In genomic region chr3:136250226-136250861, GRCh38 we compare ENCODE assay signal across 1 cellular context.
A peak's percentile ranks its signal among the peaks of the same experiment; 100 is the strongest.
TF ChIP-seq lines count a peak whose summit lies in the region.

PCCB (plus strand) TSS chr3:136250340; CDS start chr3:136250376, 36 bp downstream.

TF ChIP-seq in HepG2, 621 proteins besides CTCF, POLR2A, EP300 and RAD21 (continued from another document and continues in another):
- TF ChIP-seq GPBP1L1 (CRISPR knock-in tag; IDR thresholded peaks at IDR 0.05) (no peak), ZNF703 (CRISPR knock-in tag; IDR thresholded peaks at IDR 0.05; ENCODE audit: borderline replicate concordance) (peak; percentile 94; the same call in 1 of the 2 replicates), CCDC6 (CRISPR knock-in tag; IDR thresholded peaks at IDR 0.05) (peak; percentile 93), BORCS8-MEF2B (CRISPR knock-in tag; IDR thresholded peaks at IDR 0.05) (peak; percentile 86), ZNF776 (CRISPR knock-in tag; IDR thresholded peaks at IDR 0.05) (peak; percentile 80), MEF2D (CRISPR knock-in tag; IDR thresholded peaks at IDR 0.05) (peak; percentile 77), NRL (CRISPR knock-in tag; IDR thresholded peaks at IDR 0.05; ENCODE audit: borderline replicate concordance) (peak; percentile 76), FOXK1 (CRISPR knock-in tag; IDR thresholded peaks at IDR 0.05; ENCODE audit: borderline replicate concordance, low read depth) (peak; percentile 47; the same call in 1 of the 2 replicates), MBD4 (IDR thresholded peaks at IDR 0.05; ENCODE audit: borderline replicate concordance, low read length) (no peak), ZNF251 (CRISPR knock-in tag; IDR thresholded peaks at IDR 0.05) (no peak), ELF4 (CRISPR knock-in tag; IDR thresholded peaks at IDR 0.05; ENCODE audit: borderline replicate concordance) (peak; percentile 76; the same call in 1 of the 2 replicates), SNAI1 (CRISPR knock-in tag; IDR thresholded peaks at IDR 0.05; ENCODE audit: borderline replicate concordance) (no peak), ZIK1 (CRISPR knock-in tag; IDR thresholded peaks at IDR 0.05; ENCODE audit: borderline replicate concordance, low read depth) (peak; percentile 59; the same call in 1 of the 2 replicates), THRA (CRISPR knock-in tag; IDR thresholded peaks at IDR 0.05; ENCODE audit: borderline replicate concordance) (no peak; the same call in none of the 2 replicates), PHF5A (CRISPR knock-in tag; IDR thresholded peaks at IDR 0.05; ENCODE audit: low read depth, unreplicated experiment) (no peak), SP4 (CRISPR knock-in tag; IDR thresholded peaks at IDR 0.05) (peak; percentile 75; the same call in 1 of the 2 replicates), BCL3 (CRISPR knock-in tag; IDR thresholded peaks at IDR 0.05) (no peak; the same call in 1 of the 2 replicates), SSRP1 (CRISPR knock-in tag; IDR thresholded peaks at IDR 0.05) (no peak), RXRA (CRISPR knock-in tag; IDR thresholded peaks at IDR 0.05) (peak; percentile 70; the same call in 1 of the 2 replicates), ZNF747 (CRISPR knock-in tag; IDR thresholded peaks at IDR 0.05; ENCODE audit: borderline replicate concordance) (peak; percentile 87), SATB2 (CRISPR knock-in tag; IDR thresholded peaks at IDR 0.05) (no peak), CENPT (CRISPR knock-in tag; IDR thresholded peaks at IDR 0.05; ENCODE audit: low read depth) (no peak), HIC2 (CRISPR knock-in tag; IDR thresholded peaks at IDR 0.05; ENCODE audit: low read depth) (no peak), ZNF646 (CRISPR knock-in tag; IDR thresholded peaks at IDR 0.05) (0 out of 2 replicates have a peak, but pooled peaks have one; percentile 22), ZNF605 (CRISPR knock-in tag; IDR thresholded peaks at IDR 0.05) (peak; percentile 55; the same call in 1 of the 2 replicates), POGZ (CRISPR knock-in tag; IDR thresholded peaks at IDR 0.05) (peak; percentile 95), SRSF1 (optimal IDR thresholded peaks at IDR 0.05; ENCODE audit: low read depth, low read length) (peak; percentile 48), ZNF44 (CRISPR knock-in tag; IDR thresholded peaks at IDR 0.05) (no peak), ATF1 (CRISPR knock-in tag; IDR thresholded peaks at IDR 0.05) (peak; percentile 69), ARID3A (IDR thresholded peaks at IDR 0.05; ENCODE audit: low read depth, low read length) (no peak), FOXK2 (IDR thresholded peaks at IDR 0.05) (peak; percentile 28; the same call in 1 of the 2 replicates), ZNF101 (CRISPR knock-in tag; IDR thresholded peaks at IDR 0.05; ENCODE audit: borderline replicate concordance, low read depth) (no peak), MTERF4 (CRISPR knock-in tag; IDR thresholded peaks at IDR 0.05) (no peak; the same call in 1 of the 2 replicates)
